In the genomic region with DNA sequence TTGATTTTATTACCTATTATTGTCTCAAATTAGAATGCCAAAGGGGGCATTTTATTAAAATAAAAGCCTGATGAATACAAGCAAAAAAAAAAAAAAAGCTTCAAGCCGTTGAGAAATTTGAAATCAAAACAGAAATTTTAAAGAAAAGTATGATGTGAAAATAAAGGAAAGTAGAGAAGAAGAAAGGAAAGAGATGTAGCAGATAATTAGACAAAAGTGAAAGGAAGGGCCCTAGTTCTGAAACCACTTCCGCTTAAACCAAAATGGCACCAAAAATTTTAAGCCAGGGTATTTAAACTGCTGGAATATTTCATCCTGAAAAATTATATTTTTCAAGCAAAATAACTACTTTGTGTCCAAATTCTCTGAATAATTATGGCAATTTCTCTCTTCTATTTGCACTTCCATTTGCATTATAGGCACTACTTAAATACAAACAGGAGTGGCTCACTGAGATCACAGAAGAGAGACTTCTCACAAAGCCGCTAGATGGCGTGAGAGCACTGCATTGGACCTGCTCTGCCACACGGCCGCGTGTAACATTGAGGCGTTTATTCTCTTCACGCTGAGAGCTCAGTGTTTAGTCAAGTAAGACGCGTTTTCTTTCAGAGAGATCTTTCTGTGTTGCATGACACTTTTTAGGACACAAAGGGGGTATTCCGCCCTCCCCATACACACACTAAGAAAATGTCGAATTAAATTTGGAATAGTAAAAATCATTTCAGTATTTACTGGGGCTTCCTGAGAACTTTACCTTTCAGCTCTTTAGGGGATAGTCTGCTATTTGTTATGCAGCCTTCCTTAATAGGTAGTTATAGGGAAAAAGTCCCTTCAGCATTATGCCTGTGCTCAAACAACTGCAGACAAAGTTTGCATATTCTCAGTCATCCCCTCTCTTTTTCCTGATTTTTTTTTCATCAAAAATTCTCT, we compare ENCODE assay signal across 8 cellular contexts.
DNase-seq lines count a peak whose midpoint lies in the region; ATAC-seq and TF ChIP-seq lines count a peak whose summit lies in the region.

No MANE protein-coding gene starts in this region.

- H3K27ac Mint-ChIP-seq in activated naive CD4-positive, alpha-beta T cell treated with anti-CD3 and anti-CD28 coated beads, Interleukin-2, amount 50 U/mL, for 72 hours = no peak overlapping the region

- no peaks in the 10 kb centered on the region for H3F3A ChIP-seq in SK-N-SH (replicated peaks; ENCODE audit: insufficient read depth)

- CTCF ChIA-PET in SK-N-SH (lab: Yijun Ruan, JAX) = interaction anchor here (0.6 to 8.0 kb wide), 74 partner anchors 9 to 1401 kb away, joined by 3 to 83 read pairs (median 4); no protein-coding TSS in a partner anchor

- H3K4me2 ChIP-seq in SK-N-SH = no peak overlapping the region

- no peaks in the 10 kb centered on the region for H3K36me3 Mint-ChIP-seq in activated naive CD4-positive, alpha-beta T cell treated with anti-CD3 and anti-CD28 coated beads, Interleukin-2, amount 50 U/mL, for 72 hours

- 8% methylated on average over 13 of the region's 13 CpGs for WGBS in SK-N-SH (ENCODE audit: low lambda C conversion rate)

- no peak for TF ChIP-seq EP300 in SK-N-SH (IDR thresholded peaks at IDR 0.05; ENCODE audit: borderline replicate concordance in 1 of 2, low read depth in 1 of 2, low read length in 1 of 2)

- H3K4me1 ChIP-seq in SK-N-SH (ENCODE audit: control insufficient read depth in 1 of 2, insufficient read depth in 2 of 2, low read depth in 1 of 2, low read length in 1 of 2) = no peaks in the 10 kb centered on the region

- no peaks in the 10 kb centered on the region for H3K9me3 Mint-ChIP-seq in activated naive CD4-positive, alpha-beta T cell treated with anti-CD3 and anti-CD28 coated beads, Interleukin-2, amount 50 U/mL, for 72 hours

- no peaks in the 10 kb centered on the region; the same call in none of the 2 replicates for H3K9me2 ChIP-seq in SK-N-SH

- H3K4me3 ChIP-seq in GM12875 (ENCODE audit: low read depth, low read length) = no peak overlapping the region
- H3K4me3 ChIP-seq in SK-N-SH (ENCODE audit: low read depth in 2 of 2, low read length in 1 of 2) = no peak overlapping the region; a peak in 1 of 4 replicates

- intact Hi-C loops in Right ventricle myocardium inferior (cut with DNase I) = loop anchor here (2.0 to 10.0 kb wide), 2 partner anchors 364 to 910 kb away; no protein-coding TSS in a partner anchor

- TF ChIP-seq CTCF in GM12875 (IDR thresholded peaks at IDR 0.05; ENCODE audit: borderline replicate concordance, insufficient read depth, low read depth, low read length) = peak; percentile 83
- peak; percentile 93 for TF ChIP-seq CTCF in SK-N-SH (IDR thresholded peaks at IDR 0.05)

- no peak overlapping the region for H3K9ac ChIP-seq in SK-N-SH

- no peaks in the 10 kb centered on the region for H3K36me3 ChIP-seq in SK-N-SH (replicated peaks in 1 of 2; ENCODE audit: control insufficient read depth in 1 of 2, insufficient read depth in 2 of 2, low read length in 1 of 2)

- no peaks in the 10 kb centered on the region for H3K79me2 ChIP-seq in SK-N-SH (ENCODE audit: insufficient read depth)

- peak; percentile 98 for TF ChIP-seq RAD21 in SK-N-SH (IDR thresholded peaks at IDR 0.05; ENCODE audit: low read length)

- POLR2A ChIA-PET in SK-N-SH (lab: Yijun Ruan, JAX) = no interaction called here

- no peaks in the 10 kb centered on the region for H4K20me1 ChIP-seq in SK-N-SH (ENCODE audit: insufficient read depth)

- ATAC-seq in HG02763 (IDR thresholded peaks at IDR 0.05; ENCODE audit: unreplicated experiment) (peak; percentile 100), Right ventricle myocardium inferior (peak; percentile 90)
- peak; percentile 83 to 99 for ATAC-seq in activated naive CD4-positive, alpha-beta T cell treated with anti-CD3 and anti-CD28 coated beads, Interleukin-2, amount 50 U/mL, for 72 hours

- no peak overlapping the region for H2AFZ ChIP-seq in SK-N-SH (ENCODE audit: low read depth)

- H3K27me3 ChIP-seq in SK-N-SH (ENCODE audit: insufficient read depth) = peaks cover 11% of the 10 kb centered on the region; the same call in 1 of the 2 replicates

- no peaks in the 10 kb centered on the region for H3K9me3 ChIP-seq in SK-N-SH

- peak; percentile 60 for DNase-seq in NCI-H1105 (lab: John Stamatoyannopoulos, UW)
- peak; percentile 49 for DNase-seq in SK-N-SH
- peak; percentile 55 to 70 for DNase-seq in activated naive CD4-positive, alpha-beta T cell treated with anti-CD3 and anti-CD28 coated beads, Interleukin-2, amount 50 U/mL, for 72 hours (ENCODE audit: low spot score in 2 of 2)
- peak; percentile 82 for DNase-seq in Right ventricle myocardium inferior (ENCODE audit: missing footprints)
- DNase-seq in pons (ENCODE audit: low spot score) = peak; percentile 98
- peak; percentile 82 for DNase-seq in ureter (ENCODE audit: low spot score)

- H3K27ac ChIP-seq in SK-N-SH (ENCODE audit: low read depth in 2 of 2, low read length in 1 of 2) = no peak overlapping the region

TF ChIP-seq in SK-N-SH, 30 proteins besides CTCF, POLR2A, EP300 and RAD21:
- 0 out of 2 replicates have a peak, but pooled peaks have one; percentile 42 for TF ChIP-seq RCOR1 (IDR thresholded peaks at IDR 0.05; ENCODE audit: low read length)
- TF ChIP-seq GABPA (IDR thresholded peaks at IDR 0.05; ENCODE audit: low read depth) = no peak
- peak; percentile 67; the same call in 1 of the 2 replicates for TF ChIP-seq MXI1 (IDR thresholded peaks at IDR 0.05; ENCODE audit: low read depth, low read length)
- TF ChIP-seq CHD2 (IDR thresholded peaks at IDR 0.05; ENCODE audit: low read length, partially characterized antibody) = peak; percentile 30
- TF ChIP-seq EZH2phosphoT487 (IDR thresholded peaks at IDR 0.05; ENCODE audit: borderline replicate concordance, low read depth) = no peak
- TF ChIP-seq SMC3 (IDR thresholded peaks at IDR 0.05; ENCODE audit: low read depth, low read length) = peak; percentile 86
- TF ChIP-seq FOXM1 (IDR thresholded peaks at IDR 0.05; ENCODE audit: low read depth) = no peak
- no peak for TF ChIP-seq JUND (IDR thresholded peaks at IDR 0.05)
- TF ChIP-seq, protein P1, sequence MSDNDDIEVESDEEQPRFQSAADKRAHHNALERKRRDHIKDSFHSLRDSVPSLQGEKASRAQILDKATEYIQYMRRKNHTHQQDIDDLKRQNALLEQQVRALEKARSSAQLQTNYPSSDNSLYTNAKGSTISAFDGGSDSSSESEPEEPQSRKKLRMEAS (IDR thresholded peaks at IDR 0.05; ENCODE audit: low read depth) = peak; percentile 54; the same call in 1 of the 2 replicates
